In the genomic region with DNA sequence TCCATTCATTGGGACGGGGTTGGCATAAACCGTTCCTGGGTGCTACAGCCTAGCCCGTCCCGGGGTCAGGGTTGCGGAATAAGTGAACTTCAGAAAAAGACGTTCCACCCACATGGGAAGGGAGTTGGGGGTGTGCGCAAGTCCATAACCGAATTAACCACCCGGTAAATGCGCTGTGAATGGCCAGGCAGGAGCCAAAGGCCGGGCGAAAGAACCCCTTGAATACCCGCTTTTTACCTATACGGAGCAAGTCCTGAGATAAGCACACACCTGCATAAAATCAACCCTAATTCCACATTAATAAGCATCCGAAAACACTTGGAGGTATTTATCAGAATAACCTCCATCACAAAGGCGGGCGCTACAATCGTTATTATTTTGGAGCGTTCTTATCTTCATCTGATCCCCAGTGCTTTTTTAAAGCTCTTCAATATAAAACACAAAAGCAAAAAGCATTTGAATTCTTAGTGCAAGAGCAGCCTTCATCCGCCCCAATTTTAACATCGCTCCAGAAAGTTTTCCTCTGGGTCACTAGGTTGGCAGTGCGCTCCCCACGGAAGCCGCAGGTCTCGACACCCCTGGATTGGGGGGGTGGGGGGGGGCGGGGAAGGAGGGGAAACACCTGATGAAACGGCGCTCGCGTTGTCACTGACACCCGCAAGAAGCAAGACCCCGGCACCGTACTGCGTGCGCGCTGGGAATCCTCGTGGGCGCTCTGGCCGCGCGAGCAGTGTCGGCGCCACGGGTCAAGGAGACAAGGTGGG, we compare ENCODE assay signal across 8 cellular contexts. TPM values are rescaled to one million over a fixed set of nuclear protein-coding genes. Genes with fewer than 3 reads are reported as not detected.
DNase-seq lines count a peak whose midpoint lies in the region; ATAC-seq and TF ChIP-seq lines count a peak whose summit lies in the region.

No MANE protein-coding gene starts in this region.

- H3K27me3 ChIP-seq in upper lobe of left lung: peaks cover 0 to 57% (median 26%) of the 10 kb centered on the region in 4 donors

- peaks cover 4% of the 10 kb centered on the region for H3K9me3 Mint-ChIP-seq in activated naive CD4-positive, alpha-beta T cell treated with anti-CD3 and anti-CD28 coated beads, Interleukin-2, amount 50 U/mL, for 24 hours
- H3K9me3 Mint-ChIP-seq in activated T-helper 1 cell treated with anti-CD3 and anti-CD28 coated beads, Interleukin-12 subunit alpha, Interleukin-12 subunit beta, Interleukin-2, Interleukin-4 antibody, amounts not matched to agents 30 ng/mL and 10 ng/mL and 1 ng/mL, durations not matched to agents 14 hours and 24 hours and 36 hours: peaks cover 4% of the 10 kb centered on the region

- H3K4me3 Mint-ChIP-seq in activated naive CD4-positive, alpha-beta T cell treated with anti-CD3 and anti-CD28 coated beads, Interleukin-2, amount 50 U/mL, for 24 hours: peak overlapping the region; percentile 65
- H3K4me3 Mint-ChIP-seq in activated T-helper 1 cell treated with anti-CD3 and anti-CD28 coated beads, Interleukin-12 subunit alpha, Interleukin-12 subunit beta, Interleukin-2, Interleukin-4 antibody, amounts not matched to agents 30 ng/mL and 10 ng/mL and 1 ng/mL, durations not matched to agents 14 hours and 24 hours and 36 hours: peak overlapping the region; percentile 37

- H3K4me1 Mint-ChIP-seq in activated naive CD4-positive, alpha-beta T cell treated with anti-CD3 and anti-CD28 coated beads, Interleukin-2, amount 50 U/mL, for 24 hours: peaks cover 25% of the 10 kb centered on the region
- H3K4me1 Mint-ChIP-seq in activated T-helper 1 cell treated with anti-CD3 and anti-CD28 coated beads, Interleukin-12 subunit alpha, Interleukin-12 subunit beta, Interleukin-2, Interleukin-4 antibody, amounts not matched to agents 30 ng/mL and 10 ng/mL and 1 ng/mL, durations not matched to agents 14 hours and 24 hours and 36 hours (ENCODE audit: low read depth): peaks cover 19% of the 10 kb centered on the region

- no peaks in the 10 kb centered on the region for H3K9me3 ChIP-seq in upper lobe of left lung

- peak overlapping the region in 3 of 4 donors; percentile 67 to 99 (median 89) for H3K4me3 ChIP-seq in upper lobe of left lung

- TF ChIP-seq EP300 in upper lobe of left lung (IDR thresholded peaks at IDR 0.05): no peak

- H3K36me3 Mint-ChIP-seq in activated naive CD4-positive, alpha-beta T cell treated with anti-CD3 and anti-CD28 coated beads, Interleukin-2, amount 50 U/mL, for 24 hours: peaks cover 4% of the 10 kb centered on the region
- peaks cover 4% of the 10 kb centered on the region for H3K36me3 Mint-ChIP-seq in activated T-helper 1 cell treated with anti-CD3 and anti-CD28 coated beads, Interleukin-12 subunit alpha, Interleukin-12 subunit beta, Interleukin-2, Interleukin-4 antibody, amounts not matched to agents 30 ng/mL and 10 ng/mL and 1 ng/mL, durations not matched to agents 14 hours and 24 hours and 36 hours (ENCODE audit: low read depth)

- H3K27ac ChIP-seq in upper lobe of left lung: no peak overlapping the region

- H3K27ac Mint-ChIP-seq in activated naive CD4-positive, alpha-beta T cell treated with anti-CD3 and anti-CD28 coated beads, Interleukin-2, amount 50 U/mL, for 24 hours: no peak overlapping the region
- peak overlapping the region; percentile 40 for H3K27ac Mint-ChIP-seq in activated T-helper 1 cell treated with anti-CD3 and anti-CD28 coated beads, Interleukin-12 subunit alpha, Interleukin-12 subunit beta, Interleukin-2, Interleukin-4 antibody, amounts not matched to agents 30 ng/mL and 10 ng/mL and 1 ng/mL, durations not matched to agents 14 hours and 24 hours and 36 hours

- no peak for TF ChIP-seq CTCF in upper lobe of left lung (IDR thresholded peaks at IDR 0.05)

- peaks cover 38 to 51% (median 42%) of the 10 kb centered on the region in 4 donors for H3K4me1 ChIP-seq in upper lobe of left lung

- ATAC-seq in upper lobe of left lung (ENCODE audit: low FRiP score in 2 of 2) (no peak), GM19351 (IDR thresholded peaks at IDR 0.05; ENCODE audit: unreplicated experiment) (no peak)

- intact Hi-C loops in activated T-helper 1 cell treated with anti-CD3 and anti-CD28 coated beads, Interleukin-12 subunit alpha, Interleukin-12 subunit beta, Interleukin-2, Interleukin-4 antibody, amounts not matched to agents 30 ng/mL and 10 ng/mL and 1 ng/mL, durations not matched to agents 14 hours and 24 hours and 36 hours (cut with micrococcal nuclease): loop anchor here (1.0 kb wide), 2 partner anchors 9 to 13 kb away; no protein-coding TSS in a partner anchor

- TF ChIP-seq POLR2A in upper lobe of left lung (IDR thresholded peaks at IDR 0.05): no peak

- CTCF ChIA-PET in HEK293T (lab: Yijun Ruan, JAX): no interaction called here

- H3K27me3 Mint-ChIP-seq in activated naive CD4-positive, alpha-beta T cell treated with anti-CD3 and anti-CD28 coated beads, Interleukin-2, amount 50 U/mL, for 24 hours: peaks cover 46% of the 10 kb centered on the region
- peaks cover 54% of the 10 kb centered on the region for H3K27me3 Mint-ChIP-seq in activated T-helper 1 cell treated with anti-CD3 and anti-CD28 coated beads, Interleukin-12 subunit alpha, Interleukin-12 subunit beta, Interleukin-2, Interleukin-4 antibody, amounts not matched to agents 30 ng/mL and 10 ng/mL and 1 ng/mL, durations not matched to agents 14 hours and 24 hours and 36 hours (ENCODE audit: insufficient read depth)

- no peaks in the 10 kb centered on the region for H3K36me3 ChIP-seq in upper lobe of left lung

- DNase-seq in activated naive CD4-positive, alpha-beta T cell treated with Interleukin-2 at 50 U/mL for 16 hours: no peak
- no peak for DNase-seq in activated T-helper 1 cell treated with anti-CD3 and anti-CD28 coated beads, Interleukin-12 subunit alpha, Interleukin-12 subunit beta, Interleukin-2, Interleukin-4 antibody, amounts not matched to agents 30 ng/mL and 10 ng/mL and 1 ng/mL, durations not matched to agents 14 hours and 24 hours and 36 hours (ENCODE audit: low spot score)
- DNase-seq in left kidney (ENCODE audit: low read depth, low spot score) (peak; percentile 46), upper lobe of left lung (no peak), HuH-7 (ENCODE audit: low spot score) (no peak), HEK293T (ENCODE audit: extremely low spot score) (no peak)

- WGBS in upper lobe of left lung, 2 donors: 6 to 7% methylated on average over 41 of the region's 44 CpGs

- POLR2A ChIA-PET in HEK293T (lab: Yijun Ruan, JAX): no interaction called here

TF ChIP-seq in HEK293T, 16 proteins besides CTCF, POLR2A, EP300 and RAD21:
- no peak for TF ChIP-seq TARDBP (IDR thresholded peaks at IDR 0.05)
TF ChIP-seq in HEK293T: peak in this region for 0.

RNA-seq across cellular contexts. Expression of gene SATB2, which starts 1.2 kb away (rescaled TPM):
- total RNA-seq in activated T-helper 1 cell treated with anti-CD3 and anti-CD28 coated beads, Interleukin-12 subunit alpha, Interleukin-12 subunit beta, Interleukin-2, Interleukin-4 antibody, amounts not matched to agents 30 ng/mL and 10 ng/mL and 1 ng/mL, durations not matched to agents 14 hours and 24 hours and 36 hours: 0.02 TPM in 1 of 2 replicates, not detected in the other
- 1 to 10 TPM; 1.7 to 9.4 (median 3.1) TPM for total RNA-seq in upper lobe of left lung
